In the genomic region with DNA sequence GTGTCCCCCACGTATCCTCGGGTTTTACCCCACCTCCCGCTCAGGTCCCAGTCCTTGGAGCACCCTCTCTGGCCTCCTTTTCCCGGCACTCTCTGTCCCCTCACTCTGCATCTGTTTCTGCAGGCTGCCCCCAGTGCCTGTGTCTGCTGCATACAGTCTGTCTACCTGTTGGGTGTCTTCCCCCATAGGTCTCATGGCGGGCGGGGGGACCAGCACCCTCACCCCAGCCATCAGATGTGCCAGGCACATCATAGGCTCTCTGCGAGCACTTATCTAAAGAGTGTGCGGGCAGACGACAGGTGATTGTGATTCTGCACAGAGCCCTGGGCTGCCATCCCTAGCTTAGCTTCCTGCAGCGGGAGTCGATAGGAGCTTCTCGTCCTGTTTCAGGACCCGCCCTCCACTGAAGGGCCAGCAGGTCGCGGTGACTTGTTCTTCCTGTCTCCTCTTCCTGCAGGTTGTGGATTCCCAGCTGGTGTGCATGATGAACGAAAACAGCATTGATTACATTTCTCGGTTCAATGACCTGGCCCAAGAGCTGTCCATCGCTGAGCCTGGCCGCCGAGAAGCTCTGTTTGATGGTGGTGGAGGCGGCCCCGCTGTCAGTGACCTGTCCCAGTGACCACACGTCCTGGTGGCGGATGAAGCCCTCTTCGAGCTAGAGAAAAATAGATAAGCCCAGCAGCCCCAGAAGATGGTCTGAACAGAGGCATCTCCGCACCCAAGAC, we compare ENCODE assay signal across 22 cellular contexts.
"Had no signal": no experiment of that assay in that cellular context is flagged by ENCODE, and none has a peak within 500 bp of the region (broad histone marks: within the 10 kb centered on the region; RNA-seq: fewer than 3 reads in every experiment).

No MANE protein-coding gene starts in this region.

- H3K27me3 Mint-ChIP-seq: natural killer cell treated with Interleukin-12 subunit alpha and Interleukin-12 subunit beta and Interleukin-15 and Interleukin-18, amount 100 ng/mL, for 72 hours; stimulated activated naive CD8-positive, alpha-beta T cell treated with anti-CD3 and anti-CD28 coated beads, Interleukin-15, Interleukin-2, amounts not matched to agents 100 ng/mL and 50 ng/mL, for 24 hours had no signal

- DNase-seq: colonic mucosa; effector CD8-positive, alpha-beta T cell; glutamatergic neuron; immature natural killer cell; left cardiac atrium; left ventricle myocardium inferior; mesenchymal stem cell; midbrain; psoas muscle; retina; stimulated activated CD4-positive, alpha-beta T cell treated with anti-CD3 and anti-CD28 coated beads, Interleukin-4, amount 100 ng/mL, for 1 hour; stimulated activated CD8-positive, alpha-beta memory T cell treated with anti-CD3 and anti-CD28 coated beads, Interleukin-4, amount 100 ng/mL, for 48 hours; tibial artery; upper lobe of right lung had no signal

- H3K4me1 ChIP-seq: colonic mucosa, psoas muscle, right lobe of liver had no signal

- H3K4me3 ChIP-seq: colonic mucosa, esophagus muscularis mucosa, gastroesophageal sphincter, left ventricle myocardium inferior, lung, psoas muscle, right lobe of liver, tibial artery, upper lobe of right lung, vagina had no signal

- H3K27me3 ChIP-seq: colonic mucosa, esophagus muscularis mucosa, gastroesophageal sphincter, right lobe of liver, tibial artery, upper lobe of right lung, vagina had no signal

- H3K4me3 Mint-ChIP-seq: immature natural killer cell; natural killer cell treated with Interleukin-12 subunit alpha and Interleukin-12 subunit beta and Interleukin-15 and Interleukin-18, amount 100 ng/mL, for 72 hours; stimulated activated effector memory CD8-positive, alpha-beta T cell treated with anti-CD3 and anti-CD28 coated beads, Interleukin-12 subunit alpha, Interleukin-12 subunit beta, amount 100 ng/mL, for 72 hours; stimulated activated naive CD8-positive, alpha-beta T cell treated with anti-CD3 and anti-CD28 coated beads, Interleukin-15, Interleukin-2, amounts not matched to agents 100 ng/mL and 50 ng/mL, for 24 hours had no signal

- H3K27ac ChIP-seq: colonic mucosa, esophagus muscularis mucosa, gastroesophageal sphincter, left ventricle myocardium inferior, psoas muscle, right lobe of liver, tibial artery, upper lobe of right lung, vagina had no signal

- H3K27ac Mint-ChIP-seq: natural killer cell treated with Interleukin-12 subunit alpha and Interleukin-12 subunit beta and Interleukin-15 and Interleukin-18, amount 100 ng/mL, for 72 hours; stimulated activated effector memory CD8-positive, alpha-beta T cell treated with anti-CD3 and anti-CD28 coated beads, Interleukin-12 subunit alpha, Interleukin-12 subunit beta, amount 100 ng/mL, for 72 hours; stimulated activated naive CD8-positive, alpha-beta T cell treated with anti-CD3 and anti-CD28 coated beads, Interleukin-15, Interleukin-2, amounts not matched to agents 100 ng/mL and 50 ng/mL, for 24 hours had no signal

- H3K9me3 ChIP-seq: colonic mucosa, esophagus muscularis mucosa, gastroesophageal sphincter, left ventricle myocardium inferior, psoas muscle, right lobe of liver, tibial artery, upper lobe of right lung, vagina had no signal

- H3K9me3 Mint-ChIP-seq: immature natural killer cell; natural killer cell treated with Interleukin-12 subunit alpha and Interleukin-12 subunit beta and Interleukin-15 and Interleukin-18, amount 100 ng/mL, for 72 hours; stimulated activated effector memory CD8-positive, alpha-beta T cell treated with anti-CD3 and anti-CD28 coated beads, Interleukin-12 subunit alpha, Interleukin-12 subunit beta, amount 100 ng/mL, for 72 hours; stimulated activated naive CD8-positive, alpha-beta T cell treated with anti-CD3 and anti-CD28 coated beads, Interleukin-15, Interleukin-2, amounts not matched to agents 100 ng/mL and 50 ng/mL, for 24 hours had no signal

- ATAC-seq: gastroesophageal sphincter; natural killer cell treated with Interleukin-12 subunit alpha and Interleukin-12 subunit beta and Interleukin-15 and Interleukin-18, amount 100 ng/mL, for 72 hours; psoas muscle; stimulated activated effector memory CD8-positive, alpha-beta T cell treated with anti-CD3 and anti-CD28 coated beads, Interleukin-12 subunit alpha, Interleukin-12 subunit beta, amount 100 ng/mL, for 72 hours; upper lobe of right lung had no signal
